In genomic region chr1:3136532-3136931, GRCh38 we compare ENCODE assay signal across 21 cellular contexts.
DNase-seq lines count a peak whose midpoint lies in the region; ATAC-seq, FAIRE-seq and TF ChIP-seq lines count a peak whose summit lies in the region.
"Had no signal": no experiment of that assay in that cellular context is flagged by ENCODE, and none has a peak within 500 bp of the region (broad histone marks: within the 10 kb centered on the region; RNA-seq: fewer than 3 reads in every experiment).

No MANE protein-coding gene starts in this region.

- H3K27me3 ChIP-seq in HepG2 (ENCODE audit: control insufficient read depth in 1 of 2, insufficient read depth in 2 of 2, low read length in 2 of 2) (peaks cover 0 to 4% of the 10 kb centered on the region in 2 experiments; a peak in 2 of 5 replicates), right lobe of liver (no peaks in the 10 kb centered on the region)

- H3K9me3 Mint-ChIP-seq in nephron (no peaks in the 10 kb centered on the region), progenitor cell of endocrine pancreas (ENCODE audit: low read depth) (no peaks in the 10 kb centered on the region)
- H3K9me3 Mint-ChIP-seq: CD4-positive, CD25-positive, alpha-beta regulatory T cell; CD8-positive, alpha-beta memory T cell had no signal

- no peaks in the 10 kb centered on the region for H3K79me2 ChIP-seq in HepG2 (ENCODE audit: insufficient read depth, low read length)

- POLR2A ChIA-PET in HepG2 (lab: Yijun Ruan, JAX), result no interaction called here

- H3K4me1 ChIP-seq in HepG2 (ENCODE audit: insufficient read depth, low read length) (peaks cover 79% of the 10 kb centered on the region), right lobe of liver (no peaks in the 10 kb centered on the region)
- H3K4me1 ChIP-seq: BE2C, HAP-1 had no signal

- H3K27ac Mint-ChIP-seq in nephron, result peak overlapping the region in 2 of 3 experiments; percentile 28 to 56
- H3K27ac Mint-ChIP-seq in progenitor cell of endocrine pancreas, result peak overlapping the region; percentile 81
- H3K27ac Mint-ChIP-seq: CD8-positive, alpha-beta memory T cell had no signal

- no peak overlapping the region; the same call in 1 of the 2 replicates for H3K4me2 ChIP-seq in HepG2 (ENCODE audit: low read depth, low read length)

- H3K4me3 Mint-ChIP-seq in nephron (no peak overlapping the region), progenitor cell of endocrine pancreas (ENCODE audit: low read depth) (peak overlapping the region; percentile 14)
- H3K4me3 Mint-ChIP-seq: CD4-positive, CD25-positive, alpha-beta regulatory T cell; CD8-positive, alpha-beta memory T cell had no signal

- ATAC-seq in HepG2 (no peak), right lobe of liver (no peak), omental fat pad (ENCODE audit: low FRiP score) (no peak)

- H3K9ac ChIP-seq in HepG2 (ENCODE audit: insufficient read depth, low read depth, low read length), result no peak overlapping the region
- H3K9ac ChIP-seq: GM23248 had no signal

- no peaks in the 10 kb centered on the region for H4K20me1 ChIP-seq in HepG2 (ENCODE audit: insufficient read depth, low read length)

- no TSS peak for BruUV-seq in HepG2 (replicated peaks; lab: Mats Ljungman, UMichigan)

- TF ChIP-seq RAD21 in HepG2 (CRISPR knock-in tag; IDR thresholded peaks at IDR 0.05), result no peak

- no peak for DNase-seq in HepG2 (ENCODE audit: low spot score)
- no peak for DNase-seq in right lobe of liver
- DNase-seq in progenitor cell of endocrine pancreas (ENCODE audit: low spot score, unreplicated experiment), result no peak
- DNase-seq in SHP77 treated with DMSO at 0.1 percent for 48 hours (lab: John Stamatoyannopoulos, UW), result no peak
- no peak for DNase-seq in AML-193 (lab: John Stamatoyannopoulos, UW)
- no peak for DNase-seq in omental fat pad (ENCODE audit: low spot score)
- DNase-seq in DMS79 treated with DMSO at 0.1 percent for 48 hours (lab: John Stamatoyannopoulos, UW), result no peak
- DNase-seq: 8988T; BE2C; C1 segment of cervical spinal cord; CD4-positive, CD25-positive, alpha-beta regulatory T cell; CD8-positive, alpha-beta memory T cell; DMS 273 treated with DMSO at 0.1 percent for 48 hours; DMS53; GM23248; IMR-90 had no signal

- H3K9me3 ChIP-seq in HepG2 (ENCODE audit: low read length) (no peaks in the 10 kb centered on the region), right lobe of liver (no peaks in the 10 kb centered on the region)
- H3K9me3 ChIP-seq: BE2C, HAP-1 had no signal

- CTCF ChIA-PET in HepG2 (lab: Yijun Ruan, JAX; ENCODE audit: low intra/inter-chr PET ratio, low total read pairs), result no interaction called here

- TF ChIP-seq POLR2A in HepG2 (IDR thresholded peaks at IDR 0.05; ENCODE audit: insufficient read depth in 1 of 2, low read depth in 2 of 2, low read length in 2 of 2), result no peak
- TF ChIP-seq POLR2A in right lobe of liver (IDR thresholded peaks at IDR 0.05), result no peak

- H2AFZ ChIP-seq in HepG2 (ENCODE audit: low read length), result no peak overlapping the region
- H2AFZ ChIP-seq: GM23248 had no signal

- 33% methylated on average over 4 of the region's 5 CpGs for WGBS in HepG2 (ENCODE audit: low lambda C conversion rate)
- 41% methylated on average over 2 of the region's 5 CpGs for WGBS in right lobe of liver (ENCODE audit: insufficient coverage, low coverage, low lambda C conversion rate, missing lambda C conversion rate)

- FAIRE-seq in HepG2 (lab: Jason Lieb, UNC), result no peak
- FAIRE-seq: G401.6, GM12891 had no signal

- no peak overlapping the region; a peak in 1 of 6 replicates for H3K4me3 ChIP-seq in HepG2 (replicated peaks in 1 of 3; ENCODE audit: insufficient read depth in 1 of 3, low read depth in 2 of 3, low read length in 3 of 3)
- H3K4me3 ChIP-seq in right lobe of liver, result no peak overlapping the region
- H3K4me3 ChIP-seq: GM23248, HAP-1 had no signal

- TF ChIP-seq EP300 in HepG2 (IDR thresholded peaks at IDR 0.05; ENCODE audit: low read depth in 2 of 2, low read length in 2 of 2) (no peak), HepG2 (CRISPR knock-in tag; IDR thresholded peaks at IDR 0.05; ENCODE audit: borderline replicate concordance) (no peak)

- no peaks in the 10 kb centered on the region for H3K36me3 ChIP-seq in HepG2 (replicated peaks in 1 of 2; ENCODE audit: control insufficient read depth in 1 of 2, insufficient read depth in 2 of 2, low read length in 2 of 2)
- H3K36me3 ChIP-seq in right lobe of liver, result no peaks in the 10 kb centered on the region
- H3K36me3 ChIP-seq: BE2C, HAP-1 had no signal

- TF ChIP-seq CTCF in HepG2 (CRISPR knock-in tag; IDR thresholded peaks at IDR 0.05) (no peak), right lobe of liver (IDR thresholded peaks at IDR 0.05) (no peak), nephron (IDR thresholded peaks at IDR 0.05; ENCODE audit: unreplicated experiment in 3 of 3) (no peak), progenitor cell of endocrine pancreas (IDR thresholded peaks at IDR 0.05; ENCODE audit: unreplicated experiment) (no peak), omental fat pad (IDR thresholded peaks at IDR 0.05) (no peak)

- H3K27ac ChIP-seq in HepG2 (ENCODE audit: extremely low read length, insufficient read depth, low read length) (no peak overlapping the region), right lobe of liver (no peak overlapping the region)
- H3K27ac ChIP-seq: GM23248, HL-60 had no signal

- in situ Hi-C loops in HepG2 (cut with HindIII; ENCODE audit: extremely low pct_ligation_motif_present, low pct_unique_long_range_greater_than_20kb), result no loop called here

- H3K36me3 Mint-ChIP-seq in nephron (ENCODE audit: low read depth) (no peaks in the 10 kb centered on the region), progenitor cell of endocrine pancreas (ENCODE audit: insufficient read depth) (no peaks in the 10 kb centered on the region)
- H3K36me3 Mint-ChIP-seq: CD4-positive, CD25-positive, alpha-beta regulatory T cell; CD8-positive, alpha-beta memory T cell had no signal

- intact Hi-C loops in HepG2 (cut with micrococcal nuclease; ENCODE audit: unreplicated experiment), result no loop called here
- intact Hi-C loops in right lobe of liver (cut with DNase I), result no loop called here

- H3K4me1 Mint-ChIP-seq in nephron, result peaks cover 19% of the 10 kb centered on the region
- H3K4me1 Mint-ChIP-seq in progenitor cell of endocrine pancreas (ENCODE audit: low read depth), result peaks cover 78% of the 10 kb centered on the region
- H3K4me1 Mint-ChIP-seq: CD4-positive, CD25-positive, alpha-beta regulatory T cell; CD8-positive, alpha-beta memory T cell had no signal

- H3K27me3 Mint-ChIP-seq in nephron (ENCODE audit: low read depth) (peaks cover 81% of the 10 kb centered on the region), progenitor cell of endocrine pancreas (no peaks in the 10 kb centered on the region)
- H3K27me3 Mint-ChIP-seq: CD4-positive, CD25-positive, alpha-beta regulatory T cell had no signal

TF ChIP-seq in HepG2, 621 proteins besides CTCF, POLR2A, EP300 and RAD21 (continues in another document):
- TF ChIP-seq, protein P1, sequence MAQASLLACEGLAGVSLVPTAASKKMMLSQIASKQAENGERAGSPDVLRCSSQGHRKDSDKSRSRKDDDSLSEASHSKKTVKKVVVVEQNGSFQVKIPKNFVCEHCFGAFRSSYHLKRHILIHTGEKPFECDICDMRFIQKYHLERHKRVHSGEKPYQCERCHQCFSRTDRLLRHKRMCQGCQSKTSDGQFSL (CRISPR knock-in tag; IDR thresholded peaks at IDR 0.05), result peak; percentile 60; the same call in 1 of the 2 replicates
- TF ChIP-seq HOXA3 (CRISPR knock-in tag; IDR thresholded peaks at IDR 0.05) (peak; percentile 26; the same call in 1 of the 2 replicates), HDAC1 (CRISPR knock-in tag; IDR thresholded peaks at IDR 0.05) (0 out of 2 replicates have a peak, but pooled peaks have one; percentile 24), UBTF (CRISPR knock-in tag; IDR thresholded peaks at IDR 0.05) (peak; percentile 17; the same call in 1 of the 2 replicates), ZFP1 (CRISPR knock-in tag; IDR thresholded peaks at IDR 0.05) (no peak)
- TF ChIP-seq, protein P2, sequence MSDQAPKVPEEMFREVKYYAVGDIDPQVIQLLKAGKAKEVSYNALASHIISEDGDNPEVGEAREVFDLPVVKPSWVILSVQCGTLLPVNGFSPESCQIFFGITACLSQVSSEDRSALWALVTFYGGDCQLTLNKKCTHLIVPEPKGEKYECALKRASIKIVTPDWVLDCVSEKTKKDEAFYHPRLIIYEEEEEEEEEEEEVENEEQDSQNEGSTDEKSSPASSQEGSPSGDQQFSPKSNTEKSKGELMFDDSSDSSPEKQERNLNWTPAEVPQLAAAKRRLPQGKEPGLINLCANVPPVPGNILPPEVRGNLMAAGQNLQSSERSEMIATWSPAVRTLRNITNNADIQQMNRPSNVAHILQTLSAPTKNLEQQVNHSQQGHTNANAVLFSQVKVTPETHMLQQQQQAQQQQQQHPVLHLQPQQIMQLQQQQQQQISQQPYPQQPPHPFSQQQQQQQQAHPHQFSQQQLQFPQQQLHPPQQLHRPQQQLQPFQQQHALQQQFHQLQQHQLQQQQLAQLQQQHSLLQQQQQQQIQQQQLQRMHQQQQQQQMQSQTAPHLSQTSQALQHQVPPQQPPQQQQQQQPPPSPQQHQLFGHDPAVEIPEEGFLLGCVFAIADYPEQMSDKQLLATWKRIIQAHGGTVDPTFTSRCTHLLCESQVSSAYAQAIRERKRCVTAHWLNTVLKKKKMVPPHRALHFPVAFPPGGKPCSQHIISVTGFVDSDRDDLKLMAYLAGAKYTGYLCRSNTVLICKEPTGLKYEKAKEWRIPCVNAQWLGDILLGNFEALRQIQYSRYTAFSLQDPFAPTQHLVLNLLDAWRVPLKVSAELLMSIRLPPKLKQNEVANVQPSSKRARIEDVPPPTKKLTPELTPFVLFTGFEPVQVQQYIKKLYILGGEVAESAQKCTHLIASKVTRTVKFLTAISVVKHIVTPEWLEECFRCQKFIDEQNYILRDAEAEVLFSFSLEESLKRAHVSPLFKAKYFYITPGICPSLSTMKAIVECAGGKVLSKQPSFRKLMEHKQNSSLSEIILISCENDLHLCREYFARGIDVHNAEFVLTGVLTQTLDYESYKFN (CRISPR knock-in tag; conservative IDR thresholded peaks at IDR 0.05), result 0 out of 2 replicates have a peak, but pooled peaks have one; percentile 24
